Comparison of ENCODE assay signal across 23 cellular contexts in genomic region chr5:74028976-74029375, GRCh38.
"Had no signal": no experiment of that assay in that cellular context is flagged by ENCODE, and none has a peak within 500 bp of the region (broad histone marks: within the 10 kb centered on the region; RNA-seq: fewer than 3 reads in every experiment).

No MANE protein-coding gene starts in this region.

- H3K9me3 ChIP-seq: colonic mucosa, right atrium auricular region, suprapubic skin, tibial nerve had no signal

- H3K27ac ChIP-seq: colonic mucosa, right atrium auricular region, suprapubic skin, tibial nerve had no signal

- H3K36me3 ChIP-seq: colonic mucosa, right atrium auricular region, suprapubic skin, tibial nerve had no signal

- DNase-seq: activated B cell treated with CpG ODN at 0.5 μM for 24 hours; activated CD4-positive, alpha-beta T cell treated with anti-CD3 and anti-CD28 coated beads, Interleukin-2, amount 50 U/mL, for 1 hour; activated CD8-positive, alpha-beta T cell treated with anti-CD3 and anti-CD28 coated beads for 36 hours; activated gamma-delta T cell treated with Interleukin-2 at 50 U/mL for 16 hours; activated naive CD4-positive, alpha-beta T cell treated with anti-CD3 and anti-CD28 coated beads, Interleukin-2, amount 50 U/mL, for 16 hours; activated T-cell treated with anti-CD3 and anti-CD28 coated beads, Interleukin-2, amount 50 U/mL, for 4 hours; amygdala; colonic mucosa; effector memory CD4-positive, alpha-beta T cell; erythroblast; head of caudate nucleus; hippocampal formation; kidney; left colon; natural killer cell; stimulated activated CD4-positive, alpha-beta T cell treated with anti-CD3 and anti-CD28 coated beads, Interleukin-15, amount 100 ng/mL, for 24 hours; stimulated activated CD4-positive, alpha-beta T cell treated with anti-CD3 and anti-CD28 coated beads, Interleukin-2, amount 100 ng/mL, for 24 hours; stimulated activated naive B cell treated with anti-CD40 and anti-IgM and Interleukin-4, amounts not matched to agents 10 μg/mL and 1 μg/mL and 100 μg/mL, for 72 hours; T-helper 2 cell had no signal

- H3K27me3 ChIP-seq: colonic mucosa, right atrium auricular region, suprapubic skin, tibial nerve had no signal

- ATAC-seq: activated CD8-positive, alpha-beta T cell treated with anti-CD3 and anti-CD28 coated beads for 36 hours; activated T-cell treated with anti-CD3 and anti-CD28 coated beads, Interleukin-2, amount 50 U/mL, for 4 hours; activated T-helper 17 cell treated with anti-CD3 and anti-CD28 coated beads, Interleukin-2, amount 50 U/mL, for 72 hours; left colon; natural killer cell; stimulated activated naive B cell treated with anti-CD40 and anti-IgM and Interleukin-4, amounts not matched to agents 10 μg/mL and 1 μg/mL and 100 μg/mL, for 72 hours had no signal

- H3K4me1 ChIP-seq: colonic mucosa, right atrium auricular region, suprapubic skin, tibial nerve had no signal

- H3K4me3 ChIP-seq: colonic mucosa, right atrium auricular region, suprapubic skin, tibial nerve had no signal
